In the genomic region with DNA sequence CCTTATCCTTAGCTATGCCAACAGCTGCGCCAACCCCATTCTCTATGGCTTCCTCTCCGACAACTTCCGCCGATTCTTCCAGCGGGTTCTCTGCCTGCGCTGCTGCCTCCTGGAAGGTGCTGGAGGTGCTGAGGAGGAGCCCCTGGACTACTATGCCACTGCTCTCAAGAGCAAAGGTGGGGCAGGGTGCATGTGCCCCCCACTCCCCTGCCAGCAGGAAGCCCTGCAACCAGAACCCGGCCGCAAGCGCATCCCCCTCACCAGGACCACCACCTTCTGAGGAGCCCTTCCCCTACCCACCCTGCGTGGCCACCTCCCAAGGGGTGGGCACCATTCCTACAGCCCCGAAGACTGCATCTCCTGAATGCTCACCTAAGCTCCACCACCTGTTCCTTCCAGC, we compare ENCODE assay signal across 38 cellular contexts. TPM values are rescaled to one million over a fixed set of nuclear protein-coding genes. Genes with fewer than 3 reads are reported as not detected.
"Had no signal": no experiment of that assay in that cellular context is flagged by ENCODE, and none has a peak within 500 bp of the region (broad histone marks: within the 10 kb centered on the region; RNA-seq: fewer than 3 reads in every experiment).

No MANE protein-coding gene starts in this region.

- H3K4me2 ChIP-seq: smooth muscle cell had no signal

- FAIRE-seq: endometrium, keratinocyte, pancreas had no signal

- H3K36me3 ChIP-seq: gastrocnemius medialis, heart left ventricle, neutrophil, pancreas, right lobe of liver, suprapubic skin, transverse colon, vagina had no signal

- H3K9me3 ChIP-seq: gastrocnemius medialis, heart left ventricle, mucosa of descending colon, neutrophil, pancreas, right lobe of liver, suprapubic skin, transverse colon, vagina had no signal

- DNase-seq: cerebellar nuclear complex; cortex of kidney; effector memory CD8-positive, alpha-beta T cell; foreskin fibroblast; gastrocnemius medialis; hippocampal formation; mucosa of descending colon; naive B cell; retina; right lobe of liver; stimulated activated CD4-positive, alpha-beta T cell treated with anti-CD3 and anti-CD28 coated beads, Interleukin-12 subunit alpha, Interleukin-12 subunit beta, amount 100 ng/mL, for 4 hours; stimulated activated CD4-positive, alpha-beta T cell treated with anti-CD3 and anti-CD28 coated beads, Interleukin-1b, Interleukin-23, amount 100 ng/mL, for 48 hours; stimulated activated CD4-positive, alpha-beta T cell treated with anti-CD3 and anti-CD28 coated beads, Interleukin-4, amount 100 ng/mL, for 1 hour; stimulated activated CD8-positive, alpha-beta memory T cell treated with anti-CD3 and anti-CD28 coated beads, Interleukin-4, amount 100 ng/mL, for 48 hours; stimulated activated naive CD4-positive, alpha-beta T cell; stimulated activated naive CD8-positive, alpha-beta T cell treated with anti-CD3 and anti-CD28 coated beads, Interleukin-15, amount 100 ng/mL, for 72 hours; transverse colon had no signal

- H3K27ac ChIP-seq: gastrocnemius medialis, heart left ventricle, neutrophil, pancreas, right lobe of liver, suprapubic skin, transverse colon, vagina had no signal

- H3K27ac Mint-ChIP-seq: effector memory CD8-positive, alpha-beta T cell; memory B cell; natural killer cell treated with Interleukin-12 subunit alpha and Interleukin-12 subunit beta and Interleukin-15 and Interleukin-18, amount 100 ng/mL, for 72 hours had no signal

- H3K4me3 Mint-ChIP-seq: effector memory CD8-positive, alpha-beta T cell; memory B cell; naive B cell; natural killer cell treated with Interleukin-12 subunit alpha and Interleukin-12 subunit beta and Interleukin-15 and Interleukin-18, amount 100 ng/mL, for 72 hours; stimulated activated naive CD8-positive, alpha-beta T cell treated with anti-CD3 and anti-CD28 coated beads, Interleukin-15, amount 100 ng/mL, for 72 hours had no signal

- ATAC-seq: effector memory CD8-positive, alpha-beta T cell; gastrocnemius medialis; heart left ventricle; left lobe of liver; mucosa of descending colon; natural killer cell treated with Interleukin-12 subunit alpha and Interleukin-12 subunit beta and Interleukin-15 and Interleukin-18, amount 100 ng/mL, for 72 hours; pancreas; right lobe of liver; stimulated activated naive CD8-positive, alpha-beta T cell treated with anti-CD3 and anti-CD28 coated beads, Interleukin-15, amount 100 ng/mL, for 72 hours had no signal

- H3K4me1 Mint-ChIP-seq: memory B cell; naive B cell; stimulated activated naive CD8-positive, alpha-beta T cell treated with anti-CD3 and anti-CD28 coated beads, Interleukin-15, amount 100 ng/mL, for 72 hours had no signal

- H3K27me3 ChIP-seq: right lobe of liver had no signal

- H3K36me3 Mint-ChIP-seq: memory B cell; naive B cell; natural killer cell treated with Interleukin-12 subunit alpha and Interleukin-12 subunit beta and Interleukin-15 and Interleukin-18, amount 100 ng/mL, for 72 hours had no signal

- H3K4me1 ChIP-seq: gastrocnemius medialis, pancreas, right lobe of liver, transverse colon had no signal

- H3K9me3 Mint-ChIP-seq: effector memory CD8-positive, alpha-beta T cell; memory B cell; natural killer cell treated with Interleukin-12 subunit alpha and Interleukin-12 subunit beta and Interleukin-15 and Interleukin-18, amount 100 ng/mL, for 72 hours had no signal

- H3K4me3 ChIP-seq: gastrocnemius medialis, heart left ventricle, lung, mucosa of descending colon, pancreas, right lobe of liver, smooth muscle cell, transverse colon, vagina had no signal

RNA-seq across cellular contexts. Expression of a gene that starts 1.3 kb away (rescaled TPM):
- total RNA-seq: dermis microvascular lymphatic vessel endothelial cell; gastrocnemius medialis; glomerular endothelial cell; left lobe of liver; liver; lung; natural killer cell treated with Interleukin-12 subunit alpha and Interleukin-12 subunit beta and Interleukin-15 and Interleukin-18, amount 100 ng/mL, for 72 hours; omental fat pad; pancreas; posterior vena cava; pulmonary artery endothelial cell; right lobe of liver; smooth muscle cell; suprapubic skin; transverse colon; ureter; vagina had no signal
- polyA plus RNA-seq: esophagus, heart left ventricle, keratinocyte, liver, smooth muscle cell, thymus had no signal

RNA-seq across cellular contexts. Expression of a gene that starts 49.8 kb away (rescaled TPM):
- total RNA-seq: smooth muscle cell had no signal
- polyA plus RNA-seq: keratinocyte, smooth muscle cell had no signal
